Comparison of ENCODE assay signal across 24 cellular contexts in genomic region chr10:57830877-57831535, GRCh38.
DNase-seq lines count a peak whose midpoint lies in the region; ATAC-seq and TF ChIP-seq lines count a peak whose summit lies in the region.
"Had no signal": no experiment of that assay in that cellular context is flagged by ENCODE, and none has a peak within 500 bp of the region (broad histone marks: within the 10 kb centered on the region; RNA-seq: fewer than 3 reads in every experiment).

No MANE protein-coding gene starts in this region.

- intact Hi-C loops in left lung (cut with DNase I): no loop called here
- intact Hi-C loops in upper lobe of right lung (cut with DNase I): no loop called here

- H3K27ac ChIP-seq in left lung (peak overlapping the region; percentile 33 to 40), upper lobe of right lung (peak overlapping the region; percentile 9)
- H3K27ac ChIP-seq: 22Rv1; BLaER1 treated with 17β-estradiol and CSF1 and Interleukin-3, amounts not matched to agents 10 nM and 100 nM; GM23248; SJCRH30 had no signal

- H3K36me3 ChIP-seq in left lung (no peaks in the 10 kb centered on the region), upper lobe of right lung (no peaks in the 10 kb centered on the region)
- H3K36me3 ChIP-seq: BLaER1 treated with 17β-estradiol and CSF1 and Interleukin-3, amounts not matched to agents 10 nM and 100 nM; SJCRH30 had no signal

- H3K27me3 ChIP-seq in left lung (no peaks in the 10 kb centered on the region), upper lobe of right lung (no peaks in the 10 kb centered on the region)
- H3K27me3 ChIP-seq: BLaER1 treated with 17β-estradiol and CSF1 and Interleukin-3, amounts not matched to agents 10 nM and 100 nM; SJCRH30 had no signal

- no peak for TF ChIP-seq CTCF in left lung (IDR thresholded peaks at IDR 0.05)
- no peak for TF ChIP-seq CTCF in upper lobe of right lung (IDR thresholded peaks at IDR 0.05)

- H3K4me3 ChIP-seq in left lung (no peak overlapping the region), upper lobe of right lung (no peak overlapping the region)
- H3K4me3 ChIP-seq: BLaER1 treated with 17β-estradiol and CSF1 and Interleukin-3, amounts not matched to agents 10 nM and 100 nM; GM23248; SJCRH30 had no signal

- H3K4me1 ChIP-seq in left lung: no peaks in the 10 kb centered on the region
- no peaks in the 10 kb centered on the region for H3K4me1 ChIP-seq in upper lobe of right lung
- H3K4me1 ChIP-seq: BLaER1 treated with 17β-estradiol and CSF1 and Interleukin-3, amounts not matched to agents 10 nM and 100 nM; SJCRH30 had no signal

- ATAC-seq in left lung (peak; percentile 97), upper lobe of right lung (peak; percentile 87), GM18870 (IDR thresholded peaks at IDR 0.05; ENCODE audit: unreplicated experiment) (no peak), GM18498 (IDR thresholded peaks at IDR 0.05; ENCODE audit: unreplicated experiment) (no peak)
- ATAC-seq: Panc1 had no signal

- DNase-seq in NCI-H2029 (lab: John Stamatoyannopoulos, UW): peak; percentile 3
- no peak for DNase-seq in NCI-H2029 treated with DMSO at 0.1 percent for 48 hours (lab: John Stamatoyannopoulos, UW)
- DNase-seq in NCI-H345 treated with DMSO at 0.1 percent for 48 hours (lab: John Stamatoyannopoulos, UW; ENCODE audit: unreplicated experiment): peak; percentile 56
- no peak for DNase-seq in left lung
- no peak for DNase-seq in upper lobe of right lung
- DNase-seq in DMS79 treated with DMSO at 0.1 percent for 48 hours (lab: John Stamatoyannopoulos, UW): no peak
- DNase-seq: ACHN; CD4-positive, alpha-beta memory T cell; GM23248; HCEC 1CT; KBM-7; MM.1S; NCI-H1048; NCI-H1417 treated with DMSO at 0.1 percent for 48 hours; NCI-H187; NCI-H2171 treated with DMSO at 0.1 percent for 48 hours; NCI-H446 treated with DMSO at 0.1 percent for 48 hours; NK-92 treated with Interleukin-12 subunit alpha and Interleukin-12 subunit beta, amount 100 ng/mL, for 24 hours; SJCRH30 had no signal

- no peaks in the 10 kb centered on the region for H3K9me3 ChIP-seq in left lung
- H3K9me3 ChIP-seq in upper lobe of right lung: no peaks in the 10 kb centered on the region
- H3K9me3 ChIP-seq: BLaER1 treated with 17β-estradiol and CSF1 and Interleukin-3, amounts not matched to agents 10 nM and 100 nM; SJCRH30 had no signal

Comparison
In these comparisons a context has a peak if more than half of its experiments do, and no peak if none do; other contexts are left out.
1. DNase-seq: peak in NCI-H2029 (single experiment) and NCI-H345 treated with DMSO at 0.1 percent for 48 hours (single experiment); none in NCI-H2029 treated with DMSO at 0.1 percent for 48 hours (single experiment), left lung (0 of 2), upper lobe of right lung (single experiment) and DMS79 treated with DMSO at 0.1 percent for 48 hours (single experiment).
2. ATAC-seq: peak in left lung (single experiment) and upper lobe of right lung (single experiment); none in GM18870 (single experiment) and GM18498 (single experiment).